2 cellular contexts compared by ENCODE assay signal in genomic region chr6:138774370-138774769, GRCh38.
TF ChIP-seq lines count a peak whose summit lies in the region.

No MANE protein-coding gene starts in this region.

TF ChIP-seq in SK-N-SH, 30 proteins besides CTCF, POLR2A, EP300 and RAD21 (continued from another document):
- TF ChIP-seq IRF3 (IDR thresholded peaks at IDR 0.05; ENCODE audit: low read depth, low read length), result no peak
- no peak for TF ChIP-seq RXRA (IDR thresholded peaks at IDR 0.05; ENCODE audit: borderline replicate concordance, low read depth)
- no peak for TF ChIP-seq SIN3A (IDR thresholded peaks at IDR 0.05; ENCODE audit: borderline replicate concordance, low read depth, low read length)

TF ChIP-seq in SK-N-SH treated with all-trans-retinoic acid at 6 μM for 48 hours, 23 proteins besides CTCF, POLR2A, EP300 and RAD21 (continued from another document):
- TF ChIP-seq PATZ1 (CRISPR knock-in tag; IDR thresholded peaks at IDR 0.05; ENCODE audit: borderline replicate concordance), result no peak
- no peak for TF ChIP-seq ARNTL (CRISPR knock-in tag; IDR thresholded peaks at IDR 0.05; ENCODE audit: borderline replicate concordance, low read depth)
- no peak for TF ChIP-seq TSHZ2 (CRISPR knock-in tag; IDR thresholded peaks at IDR 0.05)
- TF ChIP-seq OSR1 (CRISPR knock-in tag; IDR thresholded peaks at IDR 0.05), result no peak
